Comparison of ENCODE assay signal across 1 cellular context in the genomic region with DNA sequence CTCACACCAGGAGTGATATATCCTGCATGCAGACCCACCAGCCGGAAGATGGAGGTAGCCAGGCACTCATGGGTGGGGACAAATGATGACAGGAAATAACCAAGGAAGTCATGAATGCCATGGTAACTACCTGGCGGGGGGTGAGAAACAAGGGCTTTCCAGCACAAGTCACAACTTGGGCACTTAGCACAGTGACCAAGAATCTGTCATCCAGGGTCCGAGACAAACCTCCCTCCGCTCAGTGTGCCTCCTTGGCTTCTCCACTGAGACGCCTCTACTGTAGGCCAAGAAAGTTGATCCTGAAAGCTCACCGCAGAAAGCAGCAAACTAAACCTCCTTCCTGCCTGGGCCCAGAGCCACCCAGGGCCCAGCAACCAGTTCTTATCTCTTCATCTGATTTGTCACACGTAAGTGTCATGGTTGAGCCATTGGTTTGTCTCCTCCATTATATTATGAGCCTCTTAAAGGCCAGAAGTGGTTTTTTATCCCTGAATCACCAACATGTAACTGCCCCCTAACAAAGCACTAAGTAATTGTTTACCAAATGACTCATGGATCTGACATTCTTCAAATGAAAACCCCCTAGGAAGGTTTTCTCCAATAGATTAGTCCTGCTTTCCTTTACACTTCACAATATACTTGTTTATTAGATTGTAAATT.
TF ChIP-seq lines count a peak whose summit lies in the region.

No MANE protein-coding gene starts in this region.

TF ChIP-seq in HEK293, 187 proteins besides CTCF, POLR2A, EP300 and RAD21 (continued from another document and continues in another):
- TF ChIP-seq, protein P1, sequence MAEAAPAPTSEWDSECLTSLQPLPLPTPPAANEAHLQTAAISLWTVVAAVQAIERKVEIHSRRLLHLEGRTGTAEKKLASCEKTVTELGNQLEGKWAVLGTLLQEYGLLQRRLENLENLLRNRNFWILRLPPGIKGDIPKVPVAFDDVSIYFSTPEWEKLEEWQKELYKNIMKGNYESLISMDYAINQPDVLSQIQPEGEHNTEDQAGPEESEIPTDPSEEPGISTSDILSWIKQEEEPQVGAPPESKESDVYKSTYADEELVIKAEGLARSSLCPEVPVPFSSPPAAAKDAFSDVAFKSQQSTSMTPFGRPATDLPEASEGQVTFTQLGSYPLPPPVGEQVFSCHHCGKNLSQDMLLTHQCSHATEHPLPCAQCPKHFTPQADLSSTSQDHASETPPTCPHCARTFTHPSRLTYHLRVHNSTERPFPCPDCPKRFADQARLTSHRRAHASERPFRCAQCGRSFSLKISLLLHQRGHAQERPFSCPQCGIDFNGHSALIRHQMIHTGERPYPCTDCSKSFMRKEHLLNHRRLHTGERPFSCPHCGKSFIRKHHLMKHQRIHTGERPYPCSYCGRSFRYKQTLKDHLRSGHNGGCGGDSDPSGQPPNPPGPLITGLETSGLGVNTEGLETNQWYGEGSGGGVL (tag by site-specific recombination; IDR thresholded peaks at IDR 0.05) = peak; percentile 57; the same call in 1 of the 2 replicates
- TF ChIP-seq ZNF670 (tag by site-specific recombination; IDR thresholded peaks at IDR 0.05; ENCODE audit: low read depth) (no peak), AEBP2 (tag by site-specific recombination; IDR thresholded peaks at IDR 0.05; ENCODE audit: borderline replicate concordance) (no peak), MYNN (tag by site-specific recombination; IDR thresholded peaks at IDR 0.05; ENCODE audit: borderline replicate concordance) (peak; percentile 82), ZNF843 (tag by site-specific recombination; IDR thresholded peaks at IDR 0.05) (peak; percentile 98), ZNF837 (tag by site-specific recombination; IDR thresholded peaks at IDR 0.05) (no peak), ZNF146 (tag by site-specific recombination; IDR thresholded peaks at IDR 0.05) (no peak; the same call in 1 of the 2 replicates), ZFP41 (tag by site-specific recombination; IDR thresholded peaks at IDR 0.05; ENCODE audit: borderline replicate concordance) (no peak), ZSCAN30 (tag by site-specific recombination; IDR thresholded peaks at IDR 0.05) (peak; percentile 72; the same call in 1 of the 2 replicates), KLF7 (tag by site-specific recombination; IDR thresholded peaks at IDR 0.05; ENCODE audit: borderline replicate concordance) (no peak), PRDM4 (tag by site-specific recombination; IDR thresholded peaks at IDR 0.05) (peak; percentile 94), ZNF785 (tag by site-specific recombination; IDR thresholded peaks at IDR 0.05) (no peak), ZNF292 (tag by site-specific recombination; IDR thresholded peaks at IDR 0.05; ENCODE audit: borderline replicate concordance, low read depth) (no peak), KLF10 (tag by site-specific recombination; IDR thresholded peaks at IDR 0.05) (peak; percentile 66), ZBTB17 (tag by site-specific recombination; IDR thresholded peaks at IDR 0.05) (peak; percentile 86), HOXC10 (CRISPR knock-in tag; IDR thresholded peaks at IDR 0.05) (no peak), ZNF16 (tag by site-specific recombination; IDR thresholded peaks at IDR 0.05; ENCODE audit: low read depth) (no peak), ZBTB20 (tag by site-specific recombination; IDR thresholded peaks at IDR 0.05) (peak; percentile 77), ZNF654 (tag by site-specific recombination; IDR thresholded peaks at IDR 0.05; ENCODE audit: low read depth) (0 out of 2 replicates have a peak, but pooled peaks have one; percentile 18), ZNF221 (tag by site-specific recombination; IDR thresholded peaks at IDR 0.05; ENCODE audit: borderline replicate concordance) (no peak), ZFP37 (tag by site-specific recombination; IDR thresholded peaks at IDR 0.05) (0 out of 2 replicates have a peak, but pooled peaks have one; percentile 18), GLIS1 (tag by site-specific recombination; IDR thresholded peaks at IDR 0.05) (peak; percentile 98), SP7 (tag by site-specific recombination; IDR thresholded peaks at IDR 0.05) (peak; percentile 99), ZNF510 (tag by site-specific recombination; IDR thresholded peaks at IDR 0.05; ENCODE audit: insufficient replicate concordance) (no peak), ZBTB1 (tag by site-specific recombination; IDR thresholded peaks at IDR 0.05) (0 out of 2 replicates have a peak, but pooled peaks have one; percentile 21), ZNF558 (tag by site-specific recombination; IDR thresholded peaks at IDR 0.05) (peak; percentile 88), ZNF560 (tag by site-specific recombination; IDR thresholded peaks at IDR 0.05; ENCODE audit: borderline replicate concordance) (no peak), ZNF518A (tag by site-specific recombination; conservative IDR thresholded peaks at IDR 0.05; ENCODE audit: low read depth) (peak; percentile 55; the same call in 1 of the 2 replicates), ZBTB8A (tag by site-specific recombination; IDR thresholded peaks at IDR 0.05) (no peak), ZNF777 (tag by site-specific recombination; IDR thresholded peaks at IDR 0.05; ENCODE audit: borderline replicate concordance) (no peak), ZNF692 (tag by site-specific recombination; IDR thresholded peaks at IDR 0.05) (peak; percentile 95), ZNF596 (tag by site-specific recombination; IDR thresholded peaks at IDR 0.05) (no peak), ZNF423 (tag by site-specific recombination; IDR thresholded peaks at IDR 0.05) (no peak), ZNF157 (tag by site-specific recombination; IDR thresholded peaks at IDR 0.05) (no peak), ZBTB48 (tag by site-specific recombination; IDR thresholded peaks at IDR 0.05) (peak; percentile 82), ZNF791 (tag by site-specific recombination; IDR thresholded peaks at IDR 0.05) (no peak), ZBTB21 (tag by site-specific recombination; IDR thresholded peaks at IDR 0.05) (peak; percentile 73), ZSCAN16 (tag by site-specific recombination; IDR thresholded peaks at IDR 0.05) (no peak), ZNF37A (tag by site-specific recombination; IDR thresholded peaks at IDR 0.05) (no peak), ZNF585B (tag by site-specific recombination; IDR thresholded peaks at IDR 0.05) (no peak), ZNF274 (IDR thresholded peaks at IDR 0.05; ENCODE audit: low read length) (no peak), ZNF274 (tag by site-specific recombination; IDR thresholded peaks at IDR 0.05; ENCODE audit: borderline replicate concordance) (no peak), PRDM1 (tag by site-specific recombination; IDR thresholded peaks at IDR 0.05) (peak; percentile 90), ZXDB (tag by site-specific recombination; IDR thresholded peaks at IDR 0.05) (peak; percentile 91), ZNF548 (tag by site-specific recombination; IDR thresholded peaks at IDR 0.05) (no peak), TCF7L2 (IDR thresholded peaks at IDR 0.05; ENCODE audit: borderline replicate concordance, low read depth, low read length) (0 out of 2 replicates have a peak, but pooled peaks have one; percentile 64), GLI2 (tag by site-specific recombination; IDR thresholded peaks at IDR 0.05; ENCODE audit: borderline replicate concordance, low read depth) (peak; percentile 95), ZSCAN5A (tag by site-specific recombination; IDR thresholded peaks at IDR 0.05) (no peak)
- TF ChIP-seq, protein P2, sequence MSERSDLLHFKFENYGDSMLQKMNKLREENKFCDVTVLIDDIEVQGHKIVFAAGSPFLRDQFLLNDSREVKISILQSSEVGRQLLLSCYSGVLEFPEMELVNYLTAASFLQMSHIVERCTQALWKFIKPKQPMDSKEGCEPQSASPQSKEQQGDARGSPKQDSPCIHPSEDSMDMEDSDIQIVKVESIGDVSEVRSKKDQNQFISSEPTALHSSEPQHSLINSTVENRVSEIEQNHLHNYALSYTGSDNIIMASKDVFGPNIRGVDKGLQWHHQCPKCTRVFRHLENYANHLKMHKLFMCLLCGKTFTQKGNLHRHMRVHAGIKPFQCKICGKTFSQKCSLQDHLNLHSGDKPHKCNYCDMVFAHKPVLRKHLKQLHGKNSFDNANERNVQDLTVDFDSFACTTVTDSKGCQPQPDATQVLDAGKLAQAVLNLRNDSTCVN (tag by site-specific recombination; optimal IDR thresholded peaks at IDR 0.05) = no peak
